8 cellular contexts compared by ENCODE assay signal in genomic region chr1:178726545-178726944, GRCh38. TPM values are rescaled to one million over a fixed set of nuclear protein-coding genes. Genes with fewer than 3 reads are reported as not detected.
DNase-seq lines count a peak whose midpoint lies in the region; ATAC-seq and TF ChIP-seq lines count a peak whose summit lies in the region.

No MANE protein-coding gene starts in this region.

- DNase-seq in AML-193 (lab: John Stamatoyannopoulos, UW) (peak; percentile 1 to 36), HFF-Myc (ENCODE audit: extremely low read depth, low read depth) (no peak), MCF 10A (ENCODE audit: unreplicated experiment) (no peak), cortex of kidney (lab: John Stamatoyannopoulos, UW) (no peak), RKO (ENCODE audit: low spot score) (no peak)
- DNase-seq in naive thymus-derived CD4-positive, alpha-beta T cell = no peak
- DNase-seq in activated CD8-positive, alpha-beta memory T cell treated with anti-CD3 and anti-CD28 coated beads for 24 hours = no peak

- peak overlapping the region; percentile 79 for H3K4me3 Mint-ChIP-seq in MCF 10A (ENCODE audit: unreplicated experiment)
- peak overlapping the region; percentile 79 to 96 (median 88) for H3K4me3 Mint-ChIP-seq in naive thymus-derived CD4-positive, alpha-beta T cell

- TF ChIP-seq CTCF in HFF-Myc (IDR thresholded peaks at IDR 0.05; ENCODE audit: low read depth, low read length, missing control alignments) (no peak), MCF 10A (IDR thresholded peaks at IDR 0.05; ENCODE audit: unreplicated experiment) (no peak)

- H3K9me3 ChIP-seq in naive thymus-derived CD4-positive, alpha-beta T cell (ENCODE audit: control insufficient read depth in 2 of 3, low read length in 3 of 3) = no peaks in the 10 kb centered on the region

- H3K27me3 Mint-ChIP-seq in MCF 10A (ENCODE audit: insufficient read depth, unreplicated experiment) = no peaks in the 10 kb centered on the region
- H3K27me3 Mint-ChIP-seq in naive thymus-derived CD4-positive, alpha-beta T cell = peaks cover 0 to 29% (median 0%) of the 10 kb centered on the region in 5 donors

- H3K36me3 ChIP-seq in naive thymus-derived CD4-positive, alpha-beta T cell (ENCODE audit: control insufficient read depth in 2 of 3, insufficient read depth in 3 of 3, low read length in 3 of 3) = peaks cover 0 to 10% (median 0%) of the 10 kb centered on the region in 3 experiments

- BruUV-seq in MCF 10A (replicated peaks; lab: Mats Ljungman, UMichigan) = TSS peak; percentile 50

- H3K4me3 ChIP-seq in HFF-Myc (replicated peaks; ENCODE audit: low read depth, low read length) = peak overlapping the region; percentile 70
- no peak overlapping the region for H3K4me3 ChIP-seq in naive thymus-derived CD4-positive, alpha-beta T cell (ENCODE audit: low read length)

- H3K4me1 Mint-ChIP-seq in MCF 10A (ENCODE audit: insufficient read depth, unreplicated experiment) = peaks cover 25% of the 10 kb centered on the region
- peaks cover 11 to 41% (median 27%) of the 10 kb centered on the region in 7 donors for H3K4me1 Mint-ChIP-seq in naive thymus-derived CD4-positive, alpha-beta T cell

- no peak for ATAC-seq in naive thymus-derived CD4-positive, alpha-beta T cell
- no peak for ATAC-seq in HG03442 (IDR thresholded peaks at IDR 0.05; ENCODE audit: unreplicated experiment)

- peaks cover 1% of the 10 kb centered on the region for H3K9me3 Mint-ChIP-seq in MCF 10A (ENCODE audit: unreplicated experiment)
- H3K9me3 Mint-ChIP-seq in naive thymus-derived CD4-positive, alpha-beta T cell = peaks cover 0 to 2% (median 0%) of the 10 kb centered on the region in 11 donors

- H3K4me1 ChIP-seq in naive thymus-derived CD4-positive, alpha-beta T cell (ENCODE audit: control insufficient read depth in 2 of 2, insufficient read depth in 2 of 2, low read length in 2 of 2) = peaks cover 0 to 5% of the 10 kb centered on the region in 2 donors

- H3K27ac ChIP-seq in naive thymus-derived CD4-positive, alpha-beta T cell (ENCODE audit: low read depth, low read length) = no peak overlapping the region

- no peaks in the 10 kb centered on the region for H3K36me3 Mint-ChIP-seq in MCF 10A (ENCODE audit: insufficient read depth, unreplicated experiment)
- H3K36me3 Mint-ChIP-seq in naive thymus-derived CD4-positive, alpha-beta T cell = peaks cover 0 to 9% (median under 1%) of the 10 kb centered on the region in 5 donors

- CTCF ChIA-PET in MCF 10A (lab: Yijun Ruan, JAX) = interaction anchor here (0.6 to 7.6 kb wide), 20 partner anchors 12 to 427 kb away, joined by 3 to 84 read pairs (median 5); no protein-coding TSS in a partner anchor
- CTCF ChIA-PET in naive thymus-derived CD4-positive, alpha-beta T cell (lab: Charles Lee) = interaction anchor here (0.6 kb wide), 3 partner anchors 161 to 577 kb away, joined by 3 to 4 read pairs (median 4); no protein-coding TSS in a partner anchor

- H3K27ac Mint-ChIP-seq in MCF 10A (ENCODE audit: low read depth, unreplicated experiment) = peak overlapping the region; percentile 91
- H3K27ac Mint-ChIP-seq in naive thymus-derived CD4-positive, alpha-beta T cell = peak overlapping the region in 8 of 9 donors; percentile 73 to 95 (median 88)

- POLR2A ChIA-PET in MCF 10A (lab: Yijun Ruan, JAX) = interaction anchor here (0.6 to 4.5 kb wide), 32 partner anchors 9 to 1513 kb away, joined by 3 to 38 read pairs (median 4); partner anchors contain the start of genes SOAT1 and TOR1AIP1
- POLR2A ChIA-PET in naive thymus-derived CD4-positive, alpha-beta T cell (lab: Charles Lee) = interaction anchor here (0.6 to 0.8 kb wide), 2 partner anchors 300 to 337 kb away, joined by 3 to 6 read pairs; no protein-coding TSS in a partner anchor

- H3K27me3 ChIP-seq in naive thymus-derived CD4-positive, alpha-beta T cell (ENCODE audit: control insufficient read depth in 2 of 2, insufficient read depth in 2 of 2, low read length in 2 of 2) = no peaks in the 10 kb centered on the region

- intact Hi-C loops in MCF 10A (cut with micrococcal nuclease) = loop anchor here (2.0 kb wide), 3 partner anchors 26 to 184 kb away; no protein-coding TSS in a partner anchor
- intact Hi-C loops in naive thymus-derived CD4-positive, alpha-beta T cell (cut with micrococcal nuclease) = loop anchor here (1.0 to 10.0 kb wide), 15 partner anchors 184 to 1908 kb away; partner anchors contain the start of genes FAM20B (in 2 of the 2), ABL2 (in 1 of the 2), SOAT1 (in 1 of the 2) and TOR1AIP1 (in 1 of the 2)

RNA-seq across cellular contexts. Expression of gene RALGPS2, which starts 1.5 kb away (rescaled TPM):
- total RNA-seq in MCF 10A (2022) = 13.3 and 16.0 TPM in 2 replicates
- total RNA-seq in naive thymus-derived CD4-positive, alpha-beta T cell = 10 to 100 TPM in 4 of 5 experiments, 1 to 10 TPM in 1; 3.7 to 22.3 (median 18.2) TPM
- 1 to 10 TPM; 7.7 to 9.3 TPM for polyA plus RNA-seq in naive thymus-derived CD4-positive, alpha-beta T cell

Comparison
In these comparisons a context has a peak if more than half of its experiments do, and no peak if none do; other contexts are left out.
1. DNase-seq: peak in AML-193 (2 of 2); none in HFF-Myc (single experiment), MCF 10A (single experiment), naive thymus-derived CD4-positive, alpha-beta T cell (0 of 9), cortex of kidney (single experiment), activated CD8-positive, alpha-beta memory T cell treated with anti-CD3 and anti-CD28 coated beads for 24 hours (single experiment) and RKO (single experiment).